10 cellular contexts compared by ENCODE assay signal in genomic region chrX:136259543-136259942, GRCh38. TPM values are rescaled to one million over a fixed set of nuclear protein-coding genes. Genes with fewer than 3 reads are reported as not detected.
DNase-seq lines count a peak whose midpoint lies in the region; ATAC-seq and TF ChIP-seq lines count a peak whose summit lies in the region.
"Had no signal": no experiment of that assay in that cellular context is flagged by ENCODE, and none has a peak within 500 bp of the region (broad histone marks: within the 10 kb centered on the region; RNA-seq: fewer than 3 reads in every experiment).

No MANE protein-coding gene starts in this region.

- no peak overlapping the region for H3K9ac ChIP-seq in neural progenitor cell

- H3K79me2 ChIP-seq in neural progenitor cell (ENCODE audit: low read depth): no peaks in the 10 kb centered on the region

- H3K4me2 ChIP-seq in neural progenitor cell: no peak overlapping the region

- no peak overlapping the region for H3K27ac ChIP-seq in foreskin keratinocyte
- no peak overlapping the region for H3K27ac ChIP-seq in neural progenitor cell

- H3K27ac Mint-ChIP-seq in activated CD8-positive, alpha-beta T cell treated with anti-CD3 and anti-CD28 coated beads for 36 hours: peak overlapping the region; percentile 80
- H3K27ac Mint-ChIP-seq in stimulated activated naive CD8-positive, alpha-beta T cell treated with anti-CD3 and anti-CD28 coated beads, Interleukin-15, Interleukin-2, amounts not matched to agents 100 ng/mL and 50 ng/mL, for 24 hours: peak overlapping the region; percentile 77
- no peak overlapping the region for H3K27ac Mint-ChIP-seq in neural progenitor cell

- H3K9me3 ChIP-seq in neural progenitor cell (ENCODE audit: low read depth): no peaks in the 10 kb centered on the region

- no peaks in the 10 kb centered on the region for H3K36me3 ChIP-seq in neural progenitor cell

- DNase-seq in HT1080 (ENCODE audit: low read depth) (peak; percentile 90), foreskin keratinocyte (peak; percentile 42 to 60), T1000 (lab: John Stamatoyannopoulos, UW) (no peak), neural progenitor cell (ENCODE audit: low spot score) (no peak)
- peak; percentile 24 for DNase-seq in activated CD8-positive, alpha-beta T cell treated with anti-CD3 and anti-CD28 coated beads for 36 hours
- DNase-seq: activated CD8-positive, alpha-beta memory T cell treated with anti-CD3 and anti-CD28 coated beads for 24 hours; KG1 had no signal

- peaks cover 16% of the 10 kb centered on the region for H3K4me1 Mint-ChIP-seq in activated CD8-positive, alpha-beta T cell treated with anti-CD3 and anti-CD28 coated beads for 36 hours (ENCODE audit: low read depth)
- peaks cover 18% of the 10 kb centered on the region for H3K4me1 Mint-ChIP-seq in stimulated activated naive CD8-positive, alpha-beta T cell treated with anti-CD3 and anti-CD28 coated beads, Interleukin-15, Interleukin-2, amounts not matched to agents 100 ng/mL and 50 ng/mL, for 24 hours (ENCODE audit: low read depth)
- H3K4me1 Mint-ChIP-seq in neural progenitor cell: no peaks in the 10 kb centered on the region

- CTCF ChIA-PET in activated CD8-positive, alpha-beta T cell treated with anti-CD3 and anti-CD28 coated beads for 36 hours (lab: Charles Lee): interaction anchor here (1.6 kb wide), 1 partner anchor 9 kb away, joined by 6 read pairs; no protein-coding TSS in a partner anchor

- no peak for TF ChIP-seq CTCF in activated CD8-positive, alpha-beta T cell treated with anti-CD3 and anti-CD28 coated beads for 36 hours (IDR thresholded peaks at IDR 0.05)
- no peak for TF ChIP-seq CTCF in foreskin keratinocyte (conservative IDR thresholded peaks at IDR 0.05)
- TF ChIP-seq CTCF in neural progenitor cell (IDR thresholded peaks at IDR 0.05): no peak

- H3K4me1 ChIP-seq in foreskin keratinocyte (no peaks in the 10 kb centered on the region), neural progenitor cell (no peaks in the 10 kb centered on the region)

- H2AFZ ChIP-seq in neural progenitor cell (replicated peaks): no peak overlapping the region

- H4K20me1 ChIP-seq in neural progenitor cell (ENCODE audit: low read depth): no peaks in the 10 kb centered on the region

- no peaks in the 10 kb centered on the region for H3K27me3 ChIP-seq in foreskin keratinocyte
- H3K27me3 ChIP-seq in neural progenitor cell: no peaks in the 10 kb centered on the region

- POLR2A ChIA-PET in activated CD8-positive, alpha-beta T cell treated with anti-CD3 and anti-CD28 coated beads for 36 hours (lab: Charles Lee): interaction anchor here (1.0 kb wide), 1 partner anchor 96 kb away, joined by 3 read pairs; no protein-coding TSS in a partner anchor

- peak; percentile 71 for ATAC-seq in activated CD8-positive, alpha-beta T cell treated with anti-CD3 and anti-CD28 coated beads for 36 hours
- ATAC-seq in foreskin keratinocyte: peak; percentile 44
- ATAC-seq in GM18519 (IDR thresholded peaks at IDR 0.05; ENCODE audit: low FRiP score, unreplicated experiment): no peak
- ATAC-seq: GM12878 had no signal

- H3K4me3 ChIP-seq in neural progenitor cell: no peak overlapping the region
- H3K4me3 ChIP-seq: GM12878 had no signal

- H3F3A ChIP-seq in neural progenitor cell (ENCODE audit: low read depth): no peaks in the 10 kb centered on the region

- H3K36me3 Mint-ChIP-seq in activated CD8-positive, alpha-beta T cell treated with anti-CD3 and anti-CD28 coated beads for 36 hours (ENCODE audit: low read depth): no peaks in the 10 kb centered on the region
- no peaks in the 10 kb centered on the region for H3K36me3 Mint-ChIP-seq in stimulated activated naive CD8-positive, alpha-beta T cell treated with anti-CD3 and anti-CD28 coated beads, Interleukin-15, Interleukin-2, amounts not matched to agents 100 ng/mL and 50 ng/mL, for 24 hours (ENCODE audit: low read depth)
- no peaks in the 10 kb centered on the region for H3K36me3 Mint-ChIP-seq in neural progenitor cell

- intact Hi-C loops in activated CD8-positive, alpha-beta T cell treated with anti-CD3 and anti-CD28 coated beads for 36 hours (cut with micrococcal nuclease): no loop called here

- H3K9me3 Mint-ChIP-seq in activated CD8-positive, alpha-beta T cell treated with anti-CD3 and anti-CD28 coated beads for 36 hours: no peaks in the 10 kb centered on the region
- H3K9me3 Mint-ChIP-seq in stimulated activated naive CD8-positive, alpha-beta T cell treated with anti-CD3 and anti-CD28 coated beads, Interleukin-15, Interleukin-2, amounts not matched to agents 100 ng/mL and 50 ng/mL, for 24 hours: no peaks in the 10 kb centered on the region
- H3K9me3 Mint-ChIP-seq in neural progenitor cell: no peaks in the 10 kb centered on the region

- H3K27me3 Mint-ChIP-seq in activated CD8-positive, alpha-beta T cell treated with anti-CD3 and anti-CD28 coated beads for 36 hours: no peaks in the 10 kb centered on the region
- no peaks in the 10 kb centered on the region for H3K27me3 Mint-ChIP-seq in stimulated activated naive CD8-positive, alpha-beta T cell treated with anti-CD3 and anti-CD28 coated beads, Interleukin-15, Interleukin-2, amounts not matched to agents 100 ng/mL and 50 ng/mL, for 24 hours
- peaks cover 6% of the 10 kb centered on the region for H3K27me3 Mint-ChIP-seq in neural progenitor cell (ENCODE audit: insufficient read depth, low read depth)

- H3K4me3 Mint-ChIP-seq in activated CD8-positive, alpha-beta T cell treated with anti-CD3 and anti-CD28 coated beads for 36 hours: no peak overlapping the region
- H3K4me3 Mint-ChIP-seq in stimulated activated naive CD8-positive, alpha-beta T cell treated with anti-CD3 and anti-CD28 coated beads, Interleukin-15, Interleukin-2, amounts not matched to agents 100 ng/mL and 50 ng/mL, for 24 hours: no peak overlapping the region
- H3K4me3 Mint-ChIP-seq in neural progenitor cell: no peak overlapping the region

RNA-seq across cellular contexts. Expression of gene MAP7D3, which starts 8.3 kb away (rescaled TPM):
- total RNA-seq in HT1080 (2014; rRNA removed; shearing (Covaris generic)): 29.2 and 34.7 TPM in 2 replicates
- 20.4 and 23.9 TPM in 2 replicates for polyA plus RNA-seq in HT1080 (2015; cell fraction: cytosol; rRNA removed)
- polyA plus RNA-seq in HT1080 (2015; cell fraction: nucleus; rRNA removed): 41.4 and 47.9 TPM in 2 replicates
- 10 to 100 TPM; 13.4 to 14.2 TPM for total RNA-seq in activated CD8-positive, alpha-beta T cell treated with anti-CD3 and anti-CD28 coated beads for 36 hours
- total RNA-seq in foreskin keratinocyte (12.9 and 15.3 TPM in 2 replicates), neural progenitor cell (ENCODE audit: low replicate concordance) (17.0 and 27.1 TPM in 2 replicates)
- polyA plus RNA-seq in foreskin keratinocyte: 7.7 and 7.9 TPM in 2 replicates

RNA-seq across cellular contexts. Expression of gene ADGRG4, which starts 41.2 kb away (rescaled TPM):
- total RNA-seq in HT1080 (2014; rRNA removed; shearing (Covaris generic)): 0.02 TPM in 1 of 2 replicates, not detected in the other
- polyA plus RNA-seq in HT1080 (2015; cell fraction: cytosol; rRNA removed): 0.01 TPM in 1 of 2 replicates, not detected in the other
- 0.08 and 0.12 TPM in 2 replicates for polyA plus RNA-seq in HT1080 (2015; cell fraction: nucleus; rRNA removed)
- not detected for total RNA-seq in activated CD8-positive, alpha-beta T cell treated with anti-CD3 and anti-CD28 coated beads for 36 hours
- not detected in 2 replicates for total RNA-seq in foreskin keratinocyte
- not detected in 2 replicates for polyA plus RNA-seq in foreskin keratinocyte
- not detected in 2 replicates for total RNA-seq in neural progenitor cell (ENCODE audit: low replicate concordance)
- total RNA-seq: GM12878 had no signal
- polyA plus RNA-seq: GM12878 had no signal

Comparison
In these comparisons a context has a peak if more than half of its experiments do, and no peak if none do; other contexts are left out.
1. DNase-seq: peak in HT1080 (single experiment), activated CD8-positive, alpha-beta T cell treated with anti-CD3 and anti-CD28 coated beads for 36 hours (single experiment) and foreskin keratinocyte (2 of 2); none in T1000 (single experiment) and neural progenitor cell (single experiment).